ENCODE assay signal across 17 cellular contexts in genomic region chr2:212973347-212973746, GRCh38.
"Had no signal": no experiment of that assay in that cellular context is flagged by ENCODE, and none has a peak within 500 bp of the region (broad histone marks: within the 10 kb centered on the region; RNA-seq: fewer than 3 reads in every experiment).

No MANE protein-coding gene starts in this region.

- H3K27me3 Mint-ChIP-seq: natural killer cell treated with Interleukin-12 subunit alpha and Interleukin-12 subunit beta and Interleukin-15 and Interleukin-18, amount 100 ng/mL, for 72 hours; progenitor cell of endocrine pancreas; stimulated activated naive CD8-positive, alpha-beta T cell treated with anti-CD3 and anti-CD28 coated beads, Interleukin-15, Interleukin-2, amounts not matched to agents 100 ng/mL and 50 ng/mL, for 24 hours had no signal

- H3K27ac ChIP-seq: colonic mucosa, foreskin keratinocyte, pancreas, tibial nerve had no signal

- DNase-seq: colonic mucosa; dermis blood vessel endothelial cell; foreskin keratinocyte; hippocampal formation; left colon; mammary epithelial cell; mucosa of descending colon; occipital lobe; pancreas; small intestine; stimulated activated CD4-positive, alpha-beta T cell treated with anti-CD3 and anti-CD28 coated beads, Interleukin-12 subunit alpha, Interleukin-12 subunit beta, amount 100 ng/mL, for 4 hours had no signal

- H3K4me3 ChIP-seq: colonic mucosa, mucosa of descending colon, pancreas, tibial nerve had no signal

- H3K27ac Mint-ChIP-seq: progenitor cell of endocrine pancreas; stimulated activated effector memory CD8-positive, alpha-beta T cell treated with anti-CD3 and anti-CD28 coated beads, Interleukin-12 subunit alpha, Interleukin-12 subunit beta, amount 100 ng/mL, for 72 hours; stimulated activated naive CD8-positive, alpha-beta T cell treated with anti-CD3 and anti-CD28 coated beads, Interleukin-15, Interleukin-2, amounts not matched to agents 100 ng/mL and 50 ng/mL, for 24 hours had no signal

- ATAC-seq: foreskin keratinocyte; left colon; mucosa of descending colon; natural killer cell treated with Interleukin-12 subunit alpha and Interleukin-12 subunit beta and Interleukin-15 and Interleukin-18, amount 100 ng/mL, for 72 hours; pancreas; sciatic nerve; stimulated activated effector memory CD8-positive, alpha-beta T cell treated with anti-CD3 and anti-CD28 coated beads, Interleukin-12 subunit alpha, Interleukin-12 subunit beta, amount 100 ng/mL, for 72 hours had no signal

- H3K36me3 ChIP-seq: colonic mucosa, pancreas, tibial nerve had no signal

- H3K27me3 ChIP-seq: colonic mucosa, foreskin keratinocyte, pancreas, tibial nerve had no signal

- H3K9me3 ChIP-seq: colonic mucosa, mucosa of descending colon, pancreas, tibial nerve had no signal

- H3K4me3 Mint-ChIP-seq: natural killer cell treated with Interleukin-12 subunit alpha and Interleukin-12 subunit beta and Interleukin-15 and Interleukin-18, amount 100 ng/mL, for 72 hours; stimulated activated effector memory CD8-positive, alpha-beta T cell treated with anti-CD3 and anti-CD28 coated beads, Interleukin-12 subunit alpha, Interleukin-12 subunit beta, amount 100 ng/mL, for 72 hours; stimulated activated naive CD8-positive, alpha-beta T cell treated with anti-CD3 and anti-CD28 coated beads, Interleukin-15, Interleukin-2, amounts not matched to agents 100 ng/mL and 50 ng/mL, for 24 hours had no signal

- H3K4me1 ChIP-seq: colonic mucosa, pancreas, tibial nerve had no signal
